In the genomic region with DNA sequence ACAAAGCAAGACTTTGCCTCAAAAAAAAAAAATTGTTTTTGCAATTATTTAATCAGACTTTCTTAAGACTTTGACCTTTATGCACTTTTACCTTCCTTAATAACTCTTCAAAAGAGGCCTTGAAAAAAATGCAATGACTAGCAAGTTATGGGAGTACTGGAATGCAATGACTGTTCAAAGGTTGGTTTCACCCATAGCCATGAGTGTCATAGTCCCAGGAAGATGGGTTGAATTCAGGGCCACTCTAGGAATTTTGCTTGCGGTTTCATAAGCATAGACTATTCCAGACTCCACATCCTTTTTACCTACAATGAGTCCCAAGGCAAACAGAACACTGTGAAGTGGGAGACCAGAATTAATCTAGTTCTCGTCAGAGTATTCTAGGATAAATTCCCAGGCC, we compare ENCODE assay signal across 15 cellular contexts. TPM values are rescaled to one million over a fixed set of nuclear protein-coding genes. Genes with fewer than 3 reads are reported as not detected.
A peak's percentile ranks its signal among the peaks of the same experiment; 100 is the strongest.
DNase-seq lines count a peak whose midpoint lies in the region; ATAC-seq and TF ChIP-seq lines count a peak whose summit lies in the region.
"Had no signal": no experiment of that assay in that cellular context is flagged by ENCODE, and none has a peak within 500 bp of the region (broad histone marks: within the 10 kb centered on the region; RNA-seq: fewer than 3 reads in every experiment).

No MANE protein-coding gene starts in this region.

- H3K9me3 ChIP-seq in osteoblast (ENCODE audit: low read depth, low read length), result no peaks in the 10 kb centered on the region

- DNase-seq in EH (ENCODE audit: low read depth) (peak; percentile 31), HT1080 (ENCODE audit: low read depth) (peak; percentile 48), brain microvascular endothelial cell (peak; percentile 54), osteoblast (ENCODE audit: insufficient read length, low spot score, missing footprints) (peak; percentile 72), epidermal melanocyte (ENCODE audit: insufficient read length, low spot score) (no peak), activated T-cell treated with anti-CD3 and anti-CD28 coated beads for 4 hours (no peak), NCI-H82 (lab: John Stamatoyannopoulos, UW) (no peak)
- DNase-seq: CD8-positive, alpha-beta T cell; NCI-H1048; NCI-H146; NCI-H345; NCI-H526 treated with DMSO at 0.1 percent for 48 hours; PC-3 had no signal

- H2AFZ ChIP-seq in osteoblast (ENCODE audit: low read length), result no peak overlapping the region

- TF ChIP-seq CTCF in brain microvascular endothelial cell (IDR thresholded peaks at IDR 0.05; ENCODE audit: low read depth, low read length, missing control alignments) (no peak), osteoblast (IDR thresholded peaks at IDR 0.05; ENCODE audit: extremely low read depth, low read depth, low read length) (no peak)

- no peak for ATAC-seq in GM18873 (IDR thresholded peaks at IDR 0.05; ENCODE audit: low FRiP score, unreplicated experiment)
- ATAC-seq: CD8-positive, alpha-beta T cell; K562; PC-3 had no signal

- no peak overlapping the region for H3K27ac ChIP-seq in brain microvascular endothelial cell
- H3K27ac ChIP-seq in osteoblast (ENCODE audit: low read depth, low read length), result no peak overlapping the region

- no peaks in the 10 kb centered on the region for H4K20me1 ChIP-seq in osteoblast (ENCODE audit: insufficient read depth, low read length)

- H3K27me3 ChIP-seq in brain microvascular endothelial cell (replicated peaks), result no peaks in the 10 kb centered on the region
- H3K27me3 ChIP-seq in osteoblast (ENCODE audit: insufficient read depth, low read length), result no peaks in the 10 kb centered on the region

- H3K4me2 ChIP-seq in osteoblast (ENCODE audit: insufficient read depth, low read length), result no peak overlapping the region

- H3K79me2 ChIP-seq in osteoblast (ENCODE audit: insufficient read depth, low read length), result no peaks in the 10 kb centered on the region

- in situ Hi-C loops in brain microvascular endothelial cell (cut with HindIII; ENCODE audit: low pct_ligation_motif_present, low sequenced_read_pairs), result no loop called here

- H3K36me3 ChIP-seq in brain microvascular endothelial cell (replicated peaks), result no peaks in the 10 kb centered on the region
- H3K36me3 ChIP-seq in osteoblast (ENCODE audit: insufficient read depth, low read length), result no peaks in the 10 kb centered on the region

- peaks cover 5% of the 10 kb centered on the region for H3K4me1 ChIP-seq in osteoblast (ENCODE audit: insufficient read depth, low read length)

- H3K4me3 ChIP-seq in brain microvascular endothelial cell (ENCODE audit: low read depth, low read length) (no peak overlapping the region), osteoblast (ENCODE audit: insufficient read depth, low read length) (no peak overlapping the region)
- H3K4me3 ChIP-seq: K562 had no signal

RNA-seq across cellular contexts. Expression of gene DENND5B, which starts 29.4 kb away (rescaled TPM):
- total RNA-seq in HT1080 (2014; rRNA removed; shearing (Covaris generic)), result 11.7 and 15.6 TPM in 2 replicates
- 15.4 and 20.4 TPM in 2 replicates for polyA plus RNA-seq in HT1080 (2015; cell fraction: cytosol; rRNA removed)
- 12.3 and 14.7 TPM in 2 replicates for polyA plus RNA-seq in HT1080 (2015; cell fraction: nucleus; rRNA removed)
- total RNA-seq in osteoblast, result 18.8 and 25.6 TPM in 2 replicates

RNA-seq across cellular contexts. Expression of gene ETFBKMT, which starts 39.2 kb away (rescaled TPM):
- 1.4 and 1.8 TPM in 2 replicates for total RNA-seq in HT1080 (2014; rRNA removed; shearing (Covaris generic))
- 2.2 and 2.6 TPM in 2 replicates for polyA plus RNA-seq in HT1080 (2015; cell fraction: cytosol; rRNA removed)
- 0.81 and 3.0 TPM in 2 replicates for polyA plus RNA-seq in HT1080 (2015; cell fraction: nucleus; rRNA removed)
- 3.8 and 4.7 TPM in 2 replicates for total RNA-seq in osteoblast

Comparison
In these comparisons a context has a peak if more than half of its experiments do, and no peak if none do; other contexts are left out.
1. DNase-seq: peak in EH (single experiment), HT1080 (single experiment), brain microvascular endothelial cell (single experiment) and osteoblast (single experiment); none in epidermal melanocyte (single experiment), activated T-cell treated with anti-CD3 and anti-CD28 coated beads for 4 hours (single experiment) and NCI-H82 (single experiment).